10 cellular contexts compared by ENCODE assay signal in genomic region chr20:17609978-17610377, GRCh38. TPM values are rescaled to one million over a fixed set of nuclear protein-coding genes. Genes with fewer than 3 reads are reported as not detected.
DNase-seq lines count a peak whose midpoint lies in the region; ATAC-seq and TF ChIP-seq lines count a peak whose summit lies in the region.
"Had no signal": no experiment of that assay in that cellular context is flagged by ENCODE, and none has a peak within 500 bp of the region (broad histone marks: within the 10 kb centered on the region; RNA-seq: fewer than 3 reads in every experiment).

No MANE protein-coding gene starts in this region.

- peaks cover 6% of the 10 kb centered on the region for H3K36me3 Mint-ChIP-seq in activated CD4-positive, alpha-beta T cell treated with anti-CD3 and anti-CD28 coated beads for 36 hours (ENCODE audit: low read depth)
- peaks cover 2% of the 10 kb centered on the region for H3K36me3 Mint-ChIP-seq in T-helper 17 cell (ENCODE audit: low read depth)
- peaks cover 18% of the 10 kb centered on the region for H3K36me3 Mint-ChIP-seq in stimulated activated effector memory CD8-positive, alpha-beta T cell treated with anti-CD3 and anti-CD28 coated beads, Interleukin-12 subunit alpha, Interleukin-12 subunit beta, amount 100 ng/mL, for 72 hours

- H3K27ac Mint-ChIP-seq in activated CD4-positive, alpha-beta T cell treated with anti-CD3 and anti-CD28 coated beads for 36 hours, result peak overlapping the region; percentile 79
- H3K27ac Mint-ChIP-seq in T-helper 17 cell, result peak overlapping the region; percentile 91
- H3K27ac Mint-ChIP-seq in stimulated activated effector memory CD8-positive, alpha-beta T cell treated with anti-CD3 and anti-CD28 coated beads, Interleukin-12 subunit alpha, Interleukin-12 subunit beta, amount 100 ng/mL, for 72 hours, result peak overlapping the region; percentile 97

- H3K27ac ChIP-seq in esophagus squamous epithelium, result peak overlapping the region; percentile 56 to 83 (median 80)

- no peaks in the 10 kb centered on the region for H3K27me3 Mint-ChIP-seq in activated CD4-positive, alpha-beta T cell treated with anti-CD3 and anti-CD28 coated beads for 36 hours
- no peaks in the 10 kb centered on the region for H3K27me3 Mint-ChIP-seq in T-helper 17 cell
- H3K27me3 Mint-ChIP-seq: stimulated activated naive CD8-positive, alpha-beta T cell treated with anti-CD3 and anti-CD28 coated beads, Interleukin-15, amount 100 ng/mL, for 72 hours had no signal

- peaks cover 50 to 84% (median 53%) of the 10 kb centered on the region in 3 donors for H3K4me1 ChIP-seq in esophagus squamous epithelium

- no peak for TF ChIP-seq CTCF in esophagus squamous epithelium (IDR thresholded peaks at IDR 0.05)

- no peaks in the 10 kb centered on the region for H3K9me3 Mint-ChIP-seq in activated CD4-positive, alpha-beta T cell treated with anti-CD3 and anti-CD28 coated beads for 36 hours (ENCODE audit: low read depth)
- no peaks in the 10 kb centered on the region for H3K9me3 Mint-ChIP-seq in stimulated activated effector memory CD8-positive, alpha-beta T cell treated with anti-CD3 and anti-CD28 coated beads, Interleukin-12 subunit alpha, Interleukin-12 subunit beta, amount 100 ng/mL, for 72 hours
- H3K9me3 Mint-ChIP-seq: stimulated activated naive CD8-positive, alpha-beta T cell treated with anti-CD3 and anti-CD28 coated beads, Interleukin-15, amount 100 ng/mL, for 72 hours had no signal

- H3K9me3 ChIP-seq in T-helper 17 cell (ENCODE audit: control insufficient read depth, low read length, poor library complexity, severe bottlenecking) (no peaks in the 10 kb centered on the region), esophagus squamous epithelium (no peaks in the 10 kb centered on the region)

- H3K4me3 Mint-ChIP-seq in activated CD4-positive, alpha-beta T cell treated with anti-CD3 and anti-CD28 coated beads for 36 hours, result no peak overlapping the region
- peak overlapping the region; percentile 71 for H3K4me3 Mint-ChIP-seq in T-helper 17 cell
- peak overlapping the region; percentile 62 for H3K4me3 Mint-ChIP-seq in stimulated activated effector memory CD8-positive, alpha-beta T cell treated with anti-CD3 and anti-CD28 coated beads, Interleukin-12 subunit alpha, Interleukin-12 subunit beta, amount 100 ng/mL, for 72 hours

- no peaks in the 10 kb centered on the region for H3K27me3 ChIP-seq in esophagus squamous epithelium

- WGBS in esophagus squamous epithelium, 2 donors, result 67 to 84% methylated on average over 6 to 7 of the region's 7 CpGs

- CTCF ChIA-PET in activated CD4-positive, alpha-beta T cell treated with anti-CD3 and anti-CD28 coated beads for 36 hours (lab: Charles Lee), result interaction anchor here (0.5 to 1.7 kb wide), 9 partner anchors 10 to 348 kb away, joined by 3 to 6 read pairs (median 3); partner anchors contain the start of gene RRBP1

- TF ChIP-seq POLR2A in esophagus squamous epithelium (IDR thresholded peaks at IDR 0.05), result no peak

- H3K4me1 Mint-ChIP-seq in activated CD4-positive, alpha-beta T cell treated with anti-CD3 and anti-CD28 coated beads for 36 hours, result peaks cover 36% of the 10 kb centered on the region
- peaks cover 27% of the 10 kb centered on the region for H3K4me1 Mint-ChIP-seq in T-helper 17 cell
- peaks cover 38% of the 10 kb centered on the region for H3K4me1 Mint-ChIP-seq in stimulated activated effector memory CD8-positive, alpha-beta T cell treated with anti-CD3 and anti-CD28 coated beads, Interleukin-12 subunit alpha, Interleukin-12 subunit beta, amount 100 ng/mL, for 72 hours

- DNase-seq in activated CD4-positive, alpha-beta T cell treated with anti-CD3 and anti-CD28 coated beads for 36 hours, result no peak
- no peak for DNase-seq in activated CD4-positive, alpha-beta T cell treated with anti-CD3 and anti-CD28 coated beads for 4 hours
- no peak for DNase-seq in T-helper 17 cell
- DNase-seq in esophagus squamous epithelium (lab: John Stamatoyannopoulos, UW), result no peak
- DNase-seq in stimulated activated effector memory CD8-positive, alpha-beta T cell treated with anti-CD3 and anti-CD28 coated beads, Interleukin-12 subunit alpha, Interleukin-12 subunit beta, amount 100 ng/mL, for 72 hours (ENCODE audit: low spot score in 2 of 2), result no peak
- no peak for DNase-seq in superior temporal gyrus (ENCODE audit: extremely low spot score)
- DNase-seq in KG1 (lab: John Stamatoyannopoulos, UW), result no peak
- DNase-seq in NCI-H1105 treated with DMSO at 0.1 percent for 48 hours (lab: John Stamatoyannopoulos, UW), result no peak
- DNase-seq: islet precursor cell had no signal

- no peak for ATAC-seq in activated CD4-positive, alpha-beta T cell treated with anti-CD3 and anti-CD28 coated beads for 36 hours
- no peak for ATAC-seq in T-helper 17 cell
- ATAC-seq in stimulated activated effector memory CD8-positive, alpha-beta T cell treated with anti-CD3 and anti-CD28 coated beads, Interleukin-12 subunit alpha, Interleukin-12 subunit beta, amount 100 ng/mL, for 72 hours, result no peak

- no peak overlapping the region for H3K4me3 ChIP-seq in esophagus squamous epithelium

- POLR2A ChIA-PET in activated CD4-positive, alpha-beta T cell treated with anti-CD3 and anti-CD28 coated beads for 36 hours (lab: Charles Lee), result no interaction called here

- intact Hi-C loops in activated CD4-positive, alpha-beta T cell treated with anti-CD3 and anti-CD28 coated beads for 36 hours (cut with DNase I, micrococcal nuclease), result loop anchor here in 1 of 2 experiments (2.0 kb wide), 1 partner anchor 39 kb away; the partner anchor contains the start of gene DSTN
- intact Hi-C loops in esophagus squamous epithelium (cut with DNase I), result loop anchor here (5.0 to 10.0 kb wide), 2 partner anchors 73 to 105 kb away; no protein-coding TSS in a partner anchor

- H3K36me3 ChIP-seq in esophagus squamous epithelium, result peaks cover 0 to 51% (median 7%) of the 10 kb centered on the region in 3 donors

RNA-seq across cellular contexts. Expression of gene DSTN, which starts 40.1 kb away (rescaled TPM):
- 10 to 100 TPM; 66.2 to 68.4 TPM for total RNA-seq in activated CD4-positive, alpha-beta T cell treated with anti-CD3 and anti-CD28 coated beads for 36 hours
- 10 to 100 TPM; 41.4 to 46.5 TPM for total RNA-seq in T-helper 17 cell
- total RNA-seq in esophagus squamous epithelium, result 100 to 1,000 TPM; 242 to 616 (median 360) TPM
